ENCODE assay signal across 8 cellular contexts in genomic region chr12:6373022-6373787, GRCh38. TPM values are rescaled to one million over a fixed set of nuclear protein-coding genes. Genes with fewer than 3 reads are reported as not detected.
DNase-seq lines count a peak whose midpoint lies in the region; ATAC-seq and TF ChIP-seq lines count a peak whose summit lies in the region.

No MANE protein-coding gene starts in this region.

- peaks cover 22% of the 10 kb centered on the region; the same call in 1 of the 2 replicates for H3F3A ChIP-seq in GM23248 (ENCODE audit: insufficient read depth)

- H3K4me3 ChIP-seq in GM23248 (no peak overlapping the region), endodermal cell (ENCODE audit: low read length) (peak overlapping the region; percentile 48), rectal smooth muscle tissue (ENCODE audit: low read length) (peak overlapping the region; percentile 59)

- H3K27ac ChIP-seq in GM23248 (peak overlapping the region; percentile 89), endodermal cell (ENCODE audit: low read depth, low read length) (no peak overlapping the region), rectal smooth muscle tissue (ENCODE audit: low read depth, low read length) (peak overlapping the region; percentile 71)

- 56 to 57% methylated on average over 14 of the region's 14 CpGs for WGBS in GM23248 (ENCODE audit: low coverage in 1 of 2, low lambda C conversion rate in 2 of 2, missing lambda C conversion rate in 2 of 2), 2 experiments
- 45% methylated on average over 12 to 14 of the region's 14 CpGs for WGBS in endodermal cell (ENCODE audit: insufficient coverage in 1 of 2, insufficient read length in 1 of 2), 2 experiments

- H3K4me1 ChIP-seq in GM23248 (ENCODE audit: insufficient read depth) (peaks cover 37% of the 10 kb centered on the region), endodermal cell (ENCODE audit: control insufficient read depth, insufficient read depth, low read length) (peaks cover 37% of the 10 kb centered on the region), rectal smooth muscle tissue (ENCODE audit: control insufficient read depth, insufficient read depth, low read length) (peaks cover 16% of the 10 kb centered on the region)

- in situ Hi-C loops in GM23248 (cut with MboI) = no loop called here

- H3K27ac Mint-ChIP-seq in endodermal cell = peak overlapping the region; percentile 73

- no peaks in the 10 kb centered on the region for H3K9me3 ChIP-seq in GM23248 (ENCODE audit: low read depth)
- no peaks in the 10 kb centered on the region for H3K9me3 ChIP-seq in endodermal cell (ENCODE audit: control insufficient read depth, low read length)

- no peak for DNase-seq in GM23248
- peak; percentile 81 for DNase-seq in NCI-H2171 treated with DMSO at 0.1 percent for 48 hours (lab: John Stamatoyannopoulos, UW)
- no peak for DNase-seq in endodermal cell
- no peak for DNase-seq in stimulated activated naive CD4-positive, alpha-beta T cell treated with Interleukin-2 at 50 U/mL for 16 hours (lab: John Stamatoyannopoulos, UW)
- no peak for DNase-seq in central memory CD4-positive, alpha-beta T cell

- H3K27me3 ChIP-seq in GM23248 (replicated peaks; ENCODE audit: insufficient read depth) (no peaks in the 10 kb centered on the region), endodermal cell (ENCODE audit: control insufficient read depth, insufficient read depth, low read length, poor library complexity, severe bottlenecking) (no peaks in the 10 kb centered on the region), rectal smooth muscle tissue (ENCODE audit: control insufficient read depth, insufficient read depth, low read length) (no peaks in the 10 kb centered on the region)

- no peak for ATAC-seq in GM21515 (IDR thresholded peaks at IDR 0.05; ENCODE audit: unreplicated experiment)
- ATAC-seq in HG02571 (IDR thresholded peaks at IDR 0.05; ENCODE audit: unreplicated experiment) = no peak

- H3K4me3 Mint-ChIP-seq in endodermal cell = peak overlapping the region; percentile 58

- TF ChIP-seq CTCF in endodermal cell (conservative IDR thresholded peaks at IDR 0.05) = no peak

- H3K27me3 Mint-ChIP-seq in endodermal cell (ENCODE audit: insufficient read depth) = peaks cover 10% of the 10 kb centered on the region

- H4K20me1 ChIP-seq in GM23248 (ENCODE audit: insufficient read depth) = no peaks in the 10 kb centered on the region

- peaks cover 73% of the 10 kb centered on the region for H3K4me1 Mint-ChIP-seq in endodermal cell

- peak overlapping the region; percentile 90; the same call in 1 of the 2 replicates for H2AFZ ChIP-seq in GM23248

- H3K79me2 ChIP-seq in GM23248 (ENCODE audit: insufficient read depth) = no peaks in the 10 kb centered on the region

- H3K4me2 ChIP-seq in GM23248 (ENCODE audit: unreplicated experiment) = peak overlapping the region; percentile 71

- peaks cover 6% of the 10 kb centered on the region for H3K36me3 Mint-ChIP-seq in endodermal cell (ENCODE audit: low read depth)

- H3K9me2 ChIP-seq in GM23248 (ENCODE audit: insufficient read depth) = no peaks in the 10 kb centered on the region

- H3K36me3 ChIP-seq in GM23248 (ENCODE audit: low read depth) = no peaks in the 10 kb centered on the region
- no peaks in the 10 kb centered on the region for H3K36me3 ChIP-seq in endodermal cell (ENCODE audit: control insufficient read depth, insufficient read depth, low read length)
- H3K36me3 ChIP-seq in rectal smooth muscle tissue (ENCODE audit: control insufficient read depth, insufficient read depth, low read length) = no peaks in the 10 kb centered on the region

- H3K9ac ChIP-seq in GM23248 (peak overlapping the region; percentile 69; the same call in 1 of the 2 replicates), endodermal cell (ENCODE audit: extremely low read depth, low read length, poor library complexity, severe bottlenecking) (no peak overlapping the region), rectal smooth muscle tissue (ENCODE audit: low read length) (no peak overlapping the region)

- H3K9me3 Mint-ChIP-seq in endodermal cell = no peaks in the 10 kb centered on the region

RNA-seq across cellular contexts. Expression of gene SCNN1A, which starts 2.2 kb away (rescaled TPM):
- total RNA-seq in GM23248 (2014; rRNA removed; shearing (Covaris generic)) = 0.76 TPM in 1 of 2 replicates, not detected in the other
- polyA plus RNA-seq in GM23248 (2016; fragmentation: Nextera tagmentation; extraction: Ambion mirVana) = 0.25 and 0.59 TPM in 2 replicates
- total RNA-seq in endodermal cell = 10 to 100 TPM; 32.1 to 87.7 TPM
- polyA plus RNA-seq in endodermal cell (2013, experiment 1 of 2) = 9.0 TPM
- polyA plus RNA-seq in endodermal cell (2013, experiment 2 of 2) = 4.3 TPM

RNA-seq across cellular contexts. Expression of gene LTBR, which starts 10.8 kb away (rescaled TPM):
- 147 TPM in 2 replicates for total RNA-seq in GM23248 (2014; rRNA removed; shearing (Covaris generic))
- polyA plus RNA-seq in GM23248 (2016; fragmentation: Nextera tagmentation; extraction: Ambion mirVana) = 113 and 117 TPM in 2 replicates
- 1 to 10 TPM; 8.4 to 9.1 TPM for total RNA-seq in endodermal cell
- 1.5 TPM for polyA plus RNA-seq in endodermal cell (2013, experiment 1 of 2)
- 1.9 TPM for polyA plus RNA-seq in endodermal cell (2013, experiment 2 of 2)

RNA-seq across cellular contexts. Expression of gene TNFRSF1A, which starts 31.3 kb away (rescaled TPM):
- total RNA-seq in GM23248 (2014; rRNA removed; shearing (Covaris generic)) = 247 and 343 TPM in 2 replicates
- polyA plus RNA-seq in GM23248 (2016; fragmentation: Nextera tagmentation; extraction: Ambion mirVana) = 183 and 197 TPM in 2 replicates
- total RNA-seq in endodermal cell = 10 to 100 TPM; 43.2 to 86.2 TPM
- polyA plus RNA-seq in endodermal cell (2013, experiment 1 of 2) = 39.7 TPM
- 37.7 TPM for polyA plus RNA-seq in endodermal cell (2013, experiment 2 of 2)

Comparison
In these comparisons a context has a peak if more than half of its experiments do, and no peak if none do; other contexts are left out.
1. RNA of gene SCNN1A, which starts 2.2 kb away (total RNA-seq): 32.1 to 87.7 TPM in endodermal cell; 0.76 TPM in GM23248; every median in the first group is over 10 times any median in the second.
2. RNA of gene LTBR, which starts 10.8 kb away (total RNA-seq): 147 TPM in GM23248; 8.4 to 9.1 TPM in endodermal cell; every median in the first group is over 10 times any median in the second.